In genomic region chr16:46882940-46883307, GRCh38 we compare ENCODE assay signal across 9 cellular contexts. TPM values are rescaled to one million over a fixed set of nuclear protein-coding genes. Genes with fewer than 3 reads are reported as not detected.
DNase-seq lines count a peak whose midpoint lies in the region; ATAC-seq and TF ChIP-seq lines count a peak whose summit lies in the region.
"Had no signal": no experiment of that assay in that cellular context is flagged by ENCODE, and none has a peak within 500 bp of the region (broad histone marks: within the 10 kb centered on the region; RNA-seq: fewer than 3 reads in every experiment).

No MANE protein-coding gene starts in this region.

- peaks cover 24% of the 10 kb centered on the region for H3K27me3 Mint-ChIP-seq in activated CD4-positive, alpha-beta T cell treated with anti-CD3 and anti-CD28 coated beads for 36 hours
- H3K27me3 Mint-ChIP-seq in WTC11 (ENCODE audit: low read depth) = no peaks in the 10 kb centered on the region

- TF ChIP-seq CTCF in WTC11 (IDR thresholded peaks at IDR 0.05) (no peak), smooth muscle cell (IDR thresholded peaks at IDR 0.05; ENCODE audit: borderline replicate concordance, insufficient read depth, poor library complexity, severe bottlenecking) (no peak), mucosa of descending colon (IDR thresholded peaks at IDR 0.05) (no peak)

- H3K79me2 ChIP-seq in smooth muscle cell (ENCODE audit: low read depth) = peaks cover 36% of the 10 kb centered on the region

- H3K9me3 Mint-ChIP-seq in activated CD4-positive, alpha-beta T cell treated with anti-CD3 and anti-CD28 coated beads for 36 hours (ENCODE audit: low read depth) = no peaks in the 10 kb centered on the region
- H3K9me3 Mint-ChIP-seq in WTC11 = no peaks in the 10 kb centered on the region

- H3K9ac ChIP-seq in iPS-18a (ENCODE audit: low read length) (peak overlapping the region; percentile 93), smooth muscle cell (ENCODE audit: low read depth) (no peak overlapping the region)

- no peaks in the 10 kb centered on the region for H3K9me3 ChIP-seq in iPS-18a (ENCODE audit: control insufficient read depth, low read depth, low read length)
- no peaks in the 10 kb centered on the region for H3K9me3 ChIP-seq in smooth muscle cell (replicated peaks; ENCODE audit: low read depth)
- no peaks in the 10 kb centered on the region for H3K9me3 ChIP-seq in mucosa of descending colon

- peaks cover 4% of the 10 kb centered on the region for H3K36me3 ChIP-seq in iPS-18a (ENCODE audit: control insufficient read depth, low read depth, low read length)
- H3K36me3 ChIP-seq in smooth muscle cell (ENCODE audit: low read depth) = no peaks in the 10 kb centered on the region
- H3K36me3 ChIP-seq in mucosa of descending colon (ENCODE audit: low read depth) = no peaks in the 10 kb centered on the region

- peak overlapping the region; percentile 95 for H2AFZ ChIP-seq in smooth muscle cell (ENCODE audit: low read depth)

- H3K4me1 ChIP-seq in iPS-18a (ENCODE audit: control insufficient read depth, low read depth, low read length) = peaks cover 27% of the 10 kb centered on the region
- peaks cover 18% of the 10 kb centered on the region for H3K4me1 ChIP-seq in smooth muscle cell (ENCODE audit: low read depth)
- no peaks in the 10 kb centered on the region for H3K4me1 ChIP-seq in mucosa of descending colon (ENCODE audit: low read depth)

- WGBS in smooth muscle cell (ENCODE audit: low lambda C conversion rate) = 95% methylated on average over 6 of the region's 6 CpGs

- peak overlapping the region; percentile 80 for H3K4me3 Mint-ChIP-seq in activated CD4-positive, alpha-beta T cell treated with anti-CD3 and anti-CD28 coated beads for 36 hours
- peak overlapping the region; percentile 92 for H3K4me3 Mint-ChIP-seq in WTC11

- H3F3A ChIP-seq in smooth muscle cell (ENCODE audit: low read depth) = peaks cover 13% of the 10 kb centered on the region

- CTCF ChIA-PET in activated CD4-positive, alpha-beta T cell treated with anti-CD3 and anti-CD28 coated beads for 36 hours (lab: Charles Lee) = interaction anchor here (2.3 kb wide), 1 partner anchor 29 kb away, joined by 7 read pairs; no protein-coding TSS in a partner anchor
- CTCF ChIA-PET in WTC11 (lab: Charles Lee) = interaction anchor here (0.9 to 6.0 kb wide), 3 partner anchors 24 to 47 kb away, joined by 3 to 54 read pairs (median 4); no protein-coding TSS in a partner anchor

- peaks cover 10% of the 10 kb centered on the region for H3K4me1 Mint-ChIP-seq in activated CD4-positive, alpha-beta T cell treated with anti-CD3 and anti-CD28 coated beads for 36 hours
- peaks cover 52% of the 10 kb centered on the region for H3K4me1 Mint-ChIP-seq in WTC11

- H3K36me3 Mint-ChIP-seq in activated CD4-positive, alpha-beta T cell treated with anti-CD3 and anti-CD28 coated beads for 36 hours (ENCODE audit: low read depth) = peaks cover 5% of the 10 kb centered on the region
- H3K36me3 Mint-ChIP-seq in WTC11 = peaks cover 13% of the 10 kb centered on the region

- H3K4me3 ChIP-seq in iPS-18a (ENCODE audit: low read length) (peak overlapping the region; percentile 83), smooth muscle cell (peak overlapping the region; percentile 93), mucosa of descending colon (no peak overlapping the region)

- H3K27ac ChIP-seq in iPS-18a (ENCODE audit: low read length) (no peak overlapping the region), smooth muscle cell (ENCODE audit: low read depth) (no peak overlapping the region)

- no peak for ATAC-seq in activated CD4-positive, alpha-beta T cell treated with anti-CD3 and anti-CD28 coated beads for 36 hours
- ATAC-seq in WTC11 (no peak), HG02678 (IDR thresholded peaks at IDR 0.05; ENCODE audit: unreplicated experiment) (no peak), mucosa of descending colon (no peak)

- peaks cover 14% of the 10 kb centered on the region for H3K27me3 ChIP-seq in iPS-18a (ENCODE audit: control insufficient read depth, insufficient read depth, low read length)
- no peaks in the 10 kb centered on the region for H3K27me3 ChIP-seq in smooth muscle cell (ENCODE audit: low read depth)

- DNase-seq in activated CD4-positive, alpha-beta T cell treated with anti-CD3 and anti-CD28 coated beads for 36 hours = no peak
- DNase-seq in activated CD4-positive, alpha-beta T cell treated with anti-CD3 and anti-CD28 coated beads for 48 hours = no peak
- DNase-seq in WTC11 (ENCODE audit: low spot score) = no peak
- no peak for DNase-seq in smooth muscle cell (lab: John Stamatoyannopoulos, UW; ENCODE audit: unreplicated experiment)
- no peak for DNase-seq in NCI-H1436 treated with DMSO at 0.1 percent for 48 hours (lab: John Stamatoyannopoulos, UW)
- DNase-seq in mucosa of descending colon = no peak
- DNase-seq: stimulated activated CD8-positive, alpha-beta memory T cell treated with anti-CD3 and anti-CD28 coated beads, Interleukin-4, amount 100 ng/mL, for 48 hours had no signal

- intact Hi-C loops in activated CD4-positive, alpha-beta T cell treated with anti-CD3 and anti-CD28 coated beads for 36 hours (cut with DNase I, micrococcal nuclease) = loop anchor here in 1 of 2 experiments (2.0 to 5.0 kb wide), 3 partner anchors 22 to 578 kb away; partner anchors contain the start of genes ITFG1, NETO2 and PHKB
- intact Hi-C loops in mucosa of descending colon (cut with DNase I, micrococcal nuclease) = no loop called here

- peak overlapping the region; percentile 94 for H3K27ac Mint-ChIP-seq in activated CD4-positive, alpha-beta T cell treated with anti-CD3 and anti-CD28 coated beads for 36 hours
- no peak overlapping the region for H3K27ac Mint-ChIP-seq in WTC11

- POLR2A ChIA-PET in activated CD4-positive, alpha-beta T cell treated with anti-CD3 and anti-CD28 coated beads for 36 hours (lab: Charles Lee) = interaction anchor here (1.3 kb wide), 1 partner anchor 61 kb away, joined by 4 read pairs; no protein-coding TSS in a partner anchor
- POLR2A ChIA-PET in WTC11 (lab: Charles Lee) = no interaction called here

- peaks cover 21% of the 10 kb centered on the region for H4K20me1 ChIP-seq in smooth muscle cell (ENCODE audit: low read depth)

- H3K4me2 ChIP-seq in smooth muscle cell = peak overlapping the region; percentile 96

TF ChIP-seq in WTC11, 78 proteins besides CTCF, POLR2A, EP300 and RAD21:
- TF ChIP-seq ERG (CRISPR knock-in tag; IDR thresholded peaks at IDR 0.05) (no peak), E2F5 (CRISPR knock-in tag; IDR thresholded peaks at IDR 0.05) (no peak), PREB (CRISPR knock-in tag; IDR thresholded peaks at IDR 0.05; ENCODE audit: borderline replicate concordance) (no peak), TEAD4 (CRISPR knock-in tag; IDR thresholded peaks at IDR 0.05) (no peak), ZNF219 (CRISPR knock-in tag; IDR thresholded peaks at IDR 0.05; ENCODE audit: borderline replicate concordance) (no peak), ZNF671 (CRISPR knock-in tag; IDR thresholded peaks at IDR 0.05) (no peak), MXD4 (CRISPR knock-in tag; IDR thresholded peaks at IDR 0.05; ENCODE audit: borderline replicate concordance) (no peak), NFYB (CRISPR knock-in tag; conservative IDR thresholded peaks at IDR 0.05; ENCODE audit: low read depth) (no peak), E2F1 (CRISPR knock-in tag; IDR thresholded peaks at IDR 0.05) (no peak), OVOL2 (CRISPR knock-in tag; IDR thresholded peaks at IDR 0.05; ENCODE audit: borderline replicate concordance) (no peak)

RNA-seq across cellular contexts. Expression of gene GPT2, which starts 1.2 kb away (rescaled TPM):
- total RNA-seq in activated CD4-positive, alpha-beta T cell treated with anti-CD3 and anti-CD28 coated beads for 36 hours = 10 to 100 TPM; 25.6 to 34.9 TPM
- total RNA-seq in WTC11 (2021) (61.0 to 81.8 TPM (median 63.1 TPM) in 3 replicates), smooth muscle cell (16.9 and 21.4 TPM in 2 replicates), mucosa of descending colon (10 to 100 TPM in 2 of 3 donors, 1 to 10 TPM in 1; 9.2 to 20.8 (median 10.5) TPM)
- 26.9 and 29.3 TPM in 2 replicates for polyA plus RNA-seq in smooth muscle cell

RNA-seq across cellular contexts. Expression of gene C16orf87, which starts 51.9 kb away (rescaled TPM):
- total RNA-seq in activated CD4-positive, alpha-beta T cell treated with anti-CD3 and anti-CD28 coated beads for 36 hours = 10 to 100 TPM; 14.6 to 17.2 TPM
- 21.8 to 22.5 TPM (median 22.5 TPM) in 3 replicates for total RNA-seq in WTC11 (2021)
- 21.5 and 23.3 TPM in 2 replicates for total RNA-seq in smooth muscle cell
- polyA plus RNA-seq in smooth muscle cell = 19.6 and 25.3 TPM in 2 replicates
- 1 to 10 TPM; 5.3 to 8.3 (median 5.4) TPM for total RNA-seq in mucosa of descending colon
